1 cellular context compared by ENCODE assay signal in the genomic region with DNA sequence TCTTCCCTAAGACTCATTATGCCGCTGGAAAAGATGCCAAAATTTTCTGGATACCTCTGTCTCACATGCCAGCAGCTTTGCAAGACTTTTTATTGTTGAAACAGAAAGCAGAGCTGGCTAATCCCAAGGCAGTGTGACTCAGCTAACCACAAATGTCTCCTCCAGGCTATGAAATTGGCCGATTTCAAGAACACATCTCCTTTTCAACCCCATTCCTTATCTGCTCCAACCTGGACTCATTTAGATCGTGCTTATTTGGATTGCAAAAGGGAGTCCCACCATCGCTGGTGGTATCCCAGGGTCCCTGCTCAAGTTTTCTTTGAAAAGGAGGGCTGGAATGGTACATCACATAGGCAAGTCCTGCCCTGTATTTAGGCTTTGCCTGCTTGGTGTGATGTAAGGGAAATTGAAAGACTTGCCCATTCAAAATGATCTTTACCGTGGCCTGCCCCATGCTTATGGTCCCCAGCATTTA.
A peak's percentile ranks its signal among the peaks of the same experiment; 100 is the strongest.
TF ChIP-seq lines count a peak whose summit lies in the region.

No MANE protein-coding gene starts in this region.

TF ChIP-seq in K562, 482 proteins besides CTCF, POLR2A, EP300 and RAD21 (continued from another document and continues in another):
- TF ChIP-seq HMGN3 (IDR thresholded peaks at IDR 0.05; ENCODE audit: borderline replicate concordance, extremely low read depth, insufficient read length, low read depth, low read length) (no peak), BRCA1 (IDR thresholded peaks at IDR 0.05) (no peak), BRCA1 (CRISPR knock-in tag; IDR thresholded peaks at IDR 0.05) (no peak), CBX2 (IDR thresholded peaks at IDR 0.05; ENCODE audit: insufficient read depth, low read length, poor library complexity, severe bottlenecking) (no peak), SMARCC2 (IDR thresholded peaks at IDR 0.05; ENCODE audit: low read depth) (peak; percentile 81; the same call in 1 of the 2 replicates), E2F3 (CRISPR knock-in tag; IDR thresholded peaks at IDR 0.05) (no peak), MAFK (IDR thresholded peaks at IDR 0.05; ENCODE audit: low read length) (peak; percentile 63; the same call in 1 of the 2 replicates), KLF1 (tag; IDR thresholded peaks at IDR 0.05) (no peak), ZNF124 (CRISPR knock-in tag; IDR thresholded peaks at IDR 0.05) (no peak), MAZ (CRISPR knock-in tag; conservative IDR thresholded peaks at IDR 0.05 in 1 of 2, IDR thresholded peaks at IDR 0.05 in 1 of 2) (peak in 1 of 2 experiments; percentile 43; a peak in 1 of 4 replicates), NFE2 (IDR thresholded peaks at IDR 0.05; ENCODE audit: low read depth) (peak; percentile 94), PYGO2 (tag; IDR thresholded peaks at IDR 0.05) (no peak), HLTF (IDR thresholded peaks at IDR 0.05) (no peak), CREM (IDR thresholded peaks at IDR 0.05; ENCODE audit: low read depth) (peak; percentile 51), STAG1 (CRISPR knock-in tag; IDR thresholded peaks at IDR 0.05; ENCODE audit: borderline replicate concordance) (no peak), TAL1 (IDR thresholded peaks at IDR 0.05) (peak; percentile 67), MEIS2 (IDR thresholded peaks at IDR 0.05; ENCODE audit: partially characterized antibody) (peak; percentile 33), CREBBP (IDR thresholded peaks at IDR 0.05; ENCODE audit: low read depth, low read length) (no peak), TEAD4 (IDR thresholded peaks at IDR 0.05; ENCODE audit: low read length) (peak; percentile 88), TEAD4 (CRISPR knock-in tag; IDR thresholded peaks at IDR 0.05; ENCODE audit: borderline replicate concordance) (no peak), SREBF2 (CRISPR knock-in tag; IDR thresholded peaks at IDR 0.05) (no peak), HDAC2 (IDR thresholded peaks at IDR 0.05) (peak; percentile 89), ELF1 (tag; IDR thresholded peaks at IDR 0.05) (no peak), ZNF717 (CRISPR knock-in tag; IDR thresholded peaks at IDR 0.05) (no peak), ZNF589 (CRISPR knock-in tag; IDR thresholded peaks at IDR 0.05; ENCODE audit: low read depth) (no peak), ELF4 (CRISPR knock-in tag; IDR thresholded peaks at IDR 0.05) (no peak; the same call in 1 of the 2 replicates), ZNF778 (CRISPR knock-in tag; IDR thresholded peaks at IDR 0.05) (no peak), HNRNPH1 (optimal IDR thresholded peaks at IDR 0.05; ENCODE audit: low read depth, low read length) (no peak)
- TF ChIP-seq, protein P1, sequence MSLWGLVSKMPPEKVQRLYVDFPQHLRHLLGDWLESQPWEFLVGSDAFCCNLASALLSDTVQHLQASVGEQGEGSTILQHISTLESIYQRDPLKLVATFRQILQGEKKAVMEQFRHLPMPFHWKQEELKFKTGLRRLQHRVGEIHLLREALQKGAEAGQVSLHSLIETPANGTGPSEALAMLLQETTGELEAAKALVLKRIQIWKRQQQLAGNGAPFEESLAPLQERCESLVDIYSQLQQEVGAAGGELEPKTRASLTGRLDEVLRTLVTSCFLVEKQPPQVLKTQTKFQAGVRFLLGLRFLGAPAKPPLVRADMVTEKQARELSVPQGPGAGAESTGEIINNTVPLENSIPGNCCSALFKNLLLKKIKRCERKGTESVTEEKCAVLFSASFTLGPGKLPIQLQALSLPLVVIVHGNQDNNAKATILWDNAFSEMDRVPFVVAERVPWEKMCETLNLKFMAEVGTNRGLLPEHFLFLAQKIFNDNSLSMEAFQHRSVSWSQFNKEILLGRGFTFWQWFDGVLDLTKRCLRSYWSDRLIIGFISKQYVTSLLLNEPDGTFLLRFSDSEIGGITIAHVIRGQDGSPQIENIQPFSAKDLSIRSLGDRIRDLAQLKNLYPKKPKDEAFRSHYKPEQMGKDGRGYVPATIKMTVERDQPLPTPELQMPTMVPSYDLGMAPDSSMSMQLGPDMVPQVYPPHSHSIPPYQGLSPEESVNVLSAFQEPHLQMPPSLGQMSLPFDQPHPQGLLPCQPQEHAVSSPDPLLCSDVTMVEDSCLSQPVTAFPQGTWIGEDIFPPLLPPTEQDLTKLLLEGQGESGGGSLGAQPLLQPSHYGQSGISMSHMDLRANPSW (CRISPR knock-in tag; IDR thresholded peaks at IDR 0.05) = no peak
- TF ChIP-seq, protein P2, sequence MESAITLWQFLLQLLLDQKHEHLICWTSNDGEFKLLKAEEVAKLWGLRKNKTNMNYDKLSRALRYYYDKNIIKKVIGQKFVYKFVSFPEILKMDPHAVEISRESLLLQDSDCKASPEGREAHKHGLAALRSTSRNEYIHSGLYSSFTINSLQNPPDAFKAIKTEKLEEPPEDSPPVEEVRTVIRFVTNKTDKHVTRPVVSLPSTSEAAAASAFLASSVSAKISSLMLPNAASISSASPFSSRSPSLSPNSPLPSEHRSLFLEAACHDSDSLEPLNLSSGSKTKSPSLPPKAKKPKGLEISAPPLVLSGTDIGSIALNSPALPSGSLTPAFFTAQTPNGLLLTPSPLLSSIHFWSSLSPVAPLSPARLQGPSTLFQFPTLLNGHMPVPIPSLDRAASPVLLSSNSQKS (CRISPR knock-in tag; IDR thresholded peaks at IDR 0.05) = no peak
- TF ChIP-seq, protein P3, sequence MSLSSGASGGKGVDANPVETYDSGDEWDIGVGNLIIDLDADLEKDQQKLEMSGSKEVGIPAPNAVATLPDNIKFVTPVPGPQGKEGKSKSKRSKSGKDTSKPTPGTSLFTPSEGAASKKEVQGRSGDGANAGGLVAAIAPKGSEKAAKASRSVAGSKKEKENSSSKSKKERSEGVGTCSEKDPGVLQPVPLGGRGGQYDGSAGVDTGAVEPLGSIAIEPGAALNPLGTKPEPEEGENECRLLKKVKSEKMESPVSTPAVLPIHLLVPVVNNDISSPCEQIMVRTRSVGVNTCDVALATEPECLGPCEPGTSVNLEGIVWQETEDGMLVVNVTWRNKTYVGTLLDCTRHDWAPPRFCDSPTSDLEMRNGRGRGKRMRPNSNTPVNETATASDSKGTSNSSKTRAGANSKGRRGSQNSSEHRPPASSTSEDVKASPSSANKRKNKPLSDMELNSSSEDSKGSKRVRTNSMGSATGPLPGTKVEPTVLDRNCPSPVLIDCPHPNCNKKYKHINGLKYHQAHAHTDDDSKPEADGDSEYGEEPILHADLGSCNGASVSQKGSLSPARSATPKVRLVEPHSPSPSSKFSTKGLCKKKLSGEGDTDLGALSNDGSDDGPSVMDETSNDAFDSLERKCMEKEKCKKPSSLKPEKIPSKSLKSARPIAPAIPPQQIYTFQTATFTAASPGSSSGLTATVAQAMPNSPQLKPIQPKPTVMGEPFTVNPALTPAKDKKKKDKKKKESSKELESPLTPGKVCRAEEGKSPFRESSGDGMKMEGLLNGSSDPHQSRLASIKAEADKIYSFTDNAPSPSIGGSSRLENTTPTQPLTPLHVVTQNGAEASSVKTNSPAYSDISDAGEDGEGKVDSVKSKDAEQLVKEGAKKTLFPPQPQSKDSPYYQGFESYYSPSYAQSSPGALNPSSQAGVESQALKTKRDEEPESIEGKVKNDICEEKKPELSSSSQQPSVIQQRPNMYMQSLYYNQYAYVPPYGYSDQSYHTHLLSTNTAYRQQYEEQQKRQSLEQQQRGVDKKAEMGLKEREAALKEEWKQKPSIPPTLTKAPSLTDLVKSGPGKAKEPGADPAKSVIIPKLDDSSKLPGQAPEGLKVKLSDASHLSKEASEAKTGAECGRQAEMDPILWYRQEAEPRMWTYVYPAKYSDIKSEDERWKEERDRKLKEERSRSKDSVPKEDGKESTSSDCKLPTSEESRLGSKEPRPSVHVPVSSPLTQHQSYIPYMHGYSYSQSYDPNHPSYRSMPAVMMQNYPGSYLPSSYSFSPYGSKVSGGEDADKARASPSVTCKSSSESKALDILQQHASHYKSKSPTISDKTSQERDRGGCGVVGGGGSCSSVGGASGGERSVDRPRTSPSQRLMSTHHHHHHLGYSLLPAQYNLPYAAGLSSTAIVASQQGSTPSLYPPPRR (CRISPR knock-in tag; IDR thresholded peaks at IDR 0.05; ENCODE audit: borderline replicate concordance) = no peak
- TF ChIP-seq, protein P4, sequence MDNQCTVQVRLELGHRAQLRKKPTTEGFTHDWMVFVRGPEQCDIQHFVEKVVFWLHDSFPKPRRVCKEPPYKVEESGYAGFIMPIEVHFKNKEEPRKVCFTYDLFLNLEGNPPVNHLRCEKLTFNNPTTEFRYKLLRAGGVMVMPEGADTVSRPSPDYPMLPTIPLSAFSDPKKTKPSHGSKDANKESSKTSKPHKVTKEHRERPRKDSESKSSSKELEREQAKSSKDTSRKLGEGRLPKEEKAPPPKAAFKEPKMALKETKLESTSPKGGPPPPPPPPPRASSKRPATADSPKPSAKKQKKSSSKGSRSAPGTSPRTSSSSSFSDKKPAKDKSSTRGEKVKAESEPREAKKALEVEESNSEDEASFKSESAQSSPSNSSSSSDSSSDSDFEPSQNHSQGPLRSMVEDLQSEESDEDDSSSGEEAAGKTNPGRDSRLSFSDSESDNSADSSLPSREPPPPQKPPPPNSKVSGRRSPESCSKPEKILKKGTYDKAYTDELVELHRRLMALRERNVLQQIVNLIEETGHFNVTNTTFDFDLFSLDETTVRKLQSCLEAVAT (IDR thresholded peaks at IDR 0.05) = peak in 1 of 2 experiments; percentile 92; a peak in 2 of 4 replicates
- TF ChIP-seq, protein P5, sequence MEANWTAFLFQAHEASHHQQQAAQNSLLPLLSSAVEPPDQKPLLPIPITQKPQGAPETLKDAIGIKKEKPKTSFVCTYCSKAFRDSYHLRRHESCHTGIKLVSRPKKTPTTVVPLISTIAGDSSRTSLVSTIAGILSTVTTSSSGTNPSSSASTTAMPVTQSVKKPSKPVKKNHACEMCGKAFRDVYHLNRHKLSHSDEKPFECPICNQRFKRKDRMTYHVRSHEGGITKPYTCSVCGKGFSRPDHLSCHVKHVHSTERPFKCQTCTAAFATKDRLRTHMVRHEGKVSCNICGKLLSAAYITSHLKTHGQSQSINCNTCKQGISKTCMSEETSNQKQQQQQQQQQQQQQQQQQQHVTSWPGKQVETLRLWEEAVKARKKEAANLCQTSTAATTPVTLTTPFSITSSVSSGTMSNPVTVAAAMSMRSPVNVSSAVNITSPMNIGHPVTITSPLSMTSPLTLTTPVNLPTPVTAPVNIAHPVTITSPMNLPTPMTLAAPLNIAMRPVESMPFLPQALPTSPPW (CRISPR knock-in tag; IDR thresholded peaks at IDR 0.05) = 0 out of 2 replicates have a peak, but pooled peaks have one; percentile 29
- TF ChIP-seq, protein P6, sequence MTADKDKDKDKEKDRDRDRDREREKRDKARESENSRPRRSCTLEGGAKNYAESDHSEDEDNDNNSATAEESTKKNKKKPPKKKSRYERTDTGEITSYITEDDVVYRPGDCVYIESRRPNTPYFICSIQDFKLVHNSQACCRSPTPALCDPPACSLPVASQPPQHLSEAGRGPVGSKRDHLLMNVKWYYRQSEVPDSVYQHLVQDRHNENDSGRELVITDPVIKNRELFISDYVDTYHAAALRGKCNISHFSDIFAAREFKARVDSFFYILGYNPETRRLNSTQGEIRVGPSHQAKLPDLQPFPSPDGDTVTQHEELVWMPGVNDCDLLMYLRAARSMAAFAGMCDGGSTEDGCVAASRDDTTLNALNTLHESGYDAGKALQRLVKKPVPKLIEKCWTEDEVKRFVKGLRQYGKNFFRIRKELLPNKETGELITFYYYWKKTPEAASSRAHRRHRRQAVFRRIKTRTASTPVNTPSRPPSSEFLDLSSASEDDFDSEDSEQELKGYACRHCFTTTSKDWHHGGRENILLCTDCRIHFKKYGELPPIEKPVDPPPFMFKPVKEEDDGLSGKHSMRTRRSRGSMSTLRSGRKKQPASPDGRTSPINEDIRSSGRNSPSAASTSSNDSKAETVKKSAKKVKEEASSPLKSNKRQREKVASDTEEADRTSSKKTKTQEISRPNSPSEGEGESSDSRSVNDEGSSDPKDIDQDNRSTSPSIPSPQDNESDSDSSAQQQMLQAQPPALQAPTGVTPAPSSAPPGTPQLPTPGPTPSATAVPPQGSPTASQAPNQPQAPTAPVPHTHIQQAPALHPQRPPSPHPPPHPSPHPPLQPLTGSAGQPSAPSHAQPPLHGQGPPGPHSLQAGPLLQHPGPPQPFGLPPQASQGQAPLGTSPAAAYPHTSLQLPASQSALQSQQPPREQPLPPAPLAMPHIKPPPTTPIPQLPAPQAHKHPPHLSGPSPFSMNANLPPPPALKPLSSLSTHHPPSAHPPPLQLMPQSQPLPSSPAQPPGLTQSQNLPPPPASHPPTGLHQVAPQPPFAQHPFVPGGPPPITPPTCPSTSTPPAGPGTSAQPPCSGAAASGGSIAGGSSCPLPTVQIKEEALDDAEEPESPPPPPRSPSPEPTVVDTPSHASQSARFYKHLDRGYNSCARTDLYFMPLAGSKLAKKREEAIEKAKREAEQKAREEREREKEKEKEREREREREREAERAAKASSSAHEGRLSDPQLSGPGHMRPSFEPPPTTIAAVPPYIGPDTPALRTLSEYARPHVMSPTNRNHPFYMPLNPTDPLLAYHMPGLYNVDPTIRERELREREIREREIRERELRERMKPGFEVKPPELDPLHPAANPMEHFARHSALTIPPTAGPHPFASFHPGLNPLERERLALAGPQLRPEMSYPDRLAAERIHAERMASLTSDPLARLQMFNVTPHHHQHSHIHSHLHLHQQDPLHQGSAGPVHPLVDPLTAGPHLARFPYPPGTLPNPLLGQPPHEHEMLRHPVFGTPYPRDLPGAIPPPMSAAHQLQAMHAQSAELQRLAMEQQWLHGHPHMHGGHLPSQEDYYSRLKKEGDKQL (CRISPR knock-in tag; IDR thresholded peaks at IDR 0.05; ENCODE audit: borderline replicate concordance) = no peak
- TF ChIP-seq, protein P7, sequence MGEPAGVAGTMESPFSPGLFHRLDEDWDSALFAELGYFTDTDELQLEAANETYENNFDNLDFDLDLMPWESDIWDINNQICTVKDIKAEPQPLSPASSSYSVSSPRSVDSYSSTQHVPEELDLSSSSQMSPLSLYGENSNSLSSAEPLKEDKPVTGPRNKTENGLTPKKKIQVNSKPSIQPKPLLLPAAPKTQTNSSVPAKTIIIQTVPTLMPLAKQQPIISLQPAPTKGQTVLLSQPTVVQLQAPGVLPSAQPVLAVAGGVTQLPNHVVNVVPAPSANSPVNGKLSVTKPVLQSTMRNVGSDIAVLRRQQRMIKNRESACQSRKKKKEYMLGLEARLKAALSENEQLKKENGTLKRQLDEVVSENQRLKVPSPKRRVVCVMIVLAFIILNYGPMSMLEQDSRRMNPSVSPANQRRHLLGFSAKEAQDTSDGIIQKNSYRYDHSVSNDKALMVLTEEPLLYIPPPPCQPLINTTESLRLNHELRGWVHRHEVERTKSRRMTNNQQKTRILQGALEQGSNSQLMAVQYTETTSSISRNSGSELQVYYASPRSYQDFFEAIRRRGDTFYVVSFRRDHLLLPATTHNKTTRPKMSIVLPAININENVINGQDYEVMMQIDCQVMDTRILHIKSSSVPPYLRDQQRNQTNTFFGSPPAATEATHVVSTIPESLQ (CRISPR knock-in tag; IDR thresholded peaks at IDR 0.05) = no peak
- TF ChIP-seq, protein P8, sequence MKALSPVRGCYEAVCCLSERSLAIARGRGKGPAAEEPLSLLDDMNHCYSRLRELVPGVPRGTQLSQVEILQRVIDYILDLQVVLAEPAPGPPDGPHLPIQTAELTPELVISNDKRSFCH (CRISPR knock-in tag; IDR thresholded peaks at IDR 0.05) = no peak
- TF ChIP-seq, protein P8 (tag; IDR thresholded peaks at IDR 0.05) = no peak; the same call in 1 of the 2 replicates
